27 cellular contexts compared by ENCODE assay signal in genomic region chr14:37093364-37093763, GRCh38.
DNase-seq lines count a peak whose midpoint lies in the region; ATAC-seq, FAIRE-seq and TF ChIP-seq lines count a peak whose summit lies in the region.
"Had no signal": no experiment of that assay in that cellular context is flagged by ENCODE, and none has a peak within 500 bp of the region (broad histone marks: within the 10 kb centered on the region; RNA-seq: fewer than 3 reads in every experiment).

No MANE protein-coding gene starts in this region.

- TF ChIP-seq POLR2A in GM18505 (IDR thresholded peaks at IDR 0.05; ENCODE audit: borderline replicate concordance, extremely low read depth, insufficient read depth, insufficient read length): no peak

- H3K27me3 ChIP-seq in bronchial epithelial cell (ENCODE audit: control insufficient read depth, insufficient read depth, low read length): no peaks in the 10 kb centered on the region
- H3K27me3 ChIP-seq: BLaER1 had no signal

- peak; percentile 45 for DNase-seq in DMS 273 (lab: John Stamatoyannopoulos, UW; ENCODE audit: unreplicated experiment)
- no peak for DNase-seq in DMS 273 treated with DMSO at 0.1 percent for 48 hours (lab: John Stamatoyannopoulos, UW)
- DNase-seq in COR-L47 (lab: John Stamatoyannopoulos, UW): peak; percentile 27
- DNase-seq in NCI-H748 (lab: John Stamatoyannopoulos, UW; ENCODE audit: unreplicated experiment): peak; percentile 79
- DNase-seq in bronchial epithelial cell (ENCODE audit: low read depth): peak; percentile 52
- no peak for DNase-seq in NCI-H524 (lab: John Stamatoyannopoulos, UW)
- DNase-seq: ACHN; Caco-2; CD4-positive, alpha-beta T cell; DMS153; MV-4-11; NCI-H1694 treated with DMSO at 0.1 percent for 48 hours; NCI-H2081 treated with DMSO at 0.1 percent for 48 hours; NCI-H2227 treated with DMSO at 0.1 percent for 48 hours; NCI-H510A treated with DMSO at 0.1 percent for 48 hours; PC-3; RPMI8226; SHP77 treated with DMSO at 0.1 percent for 48 hours; SW 1271 had no signal

- no peak overlapping the region for H3K4me3 ChIP-seq in bronchial epithelial cell (ENCODE audit: low read depth, low read length)
- H3K4me3 ChIP-seq: BLaER1, SK-N-MC had no signal

- TF ChIP-seq CTCF in bronchial epithelial cell (IDR thresholded peaks at IDR 0.05; ENCODE audit: insufficient read depth, low read length, severe bottlenecking): no peak

- no peak for ATAC-seq in GM18505 (IDR thresholded peaks at IDR 0.05; ENCODE audit: unreplicated experiment)
- ATAC-seq in GM19023 (IDR thresholded peaks at IDR 0.05; ENCODE audit: unreplicated experiment): no peak
- ATAC-seq: HCT116, PC-3 had no signal

- FAIRE-seq in bronchial epithelial cell (lab: Jason Lieb, UNC): no peak
- FAIRE-seq: GM12891, GM19239, H1 had no signal

- H3K36me3 ChIP-seq in bronchial epithelial cell (ENCODE audit: control insufficient read depth, insufficient read depth, low read length): no peaks in the 10 kb centered on the region
- H3K36me3 ChIP-seq: BLaER1 had no signal

Comparison
In these comparisons a context has a peak if more than half of its experiments do, and no peak if none do; other contexts are left out.
1. DNase-seq: peak in DMS 273 (single experiment), COR-L47 (single experiment), NCI-H748 (single experiment) and bronchial epithelial cell (single experiment); none in DMS 273 treated with DMSO at 0.1 percent for 48 hours (single experiment) and NCI-H524 (0 of 2).